In the genomic region with DNA sequence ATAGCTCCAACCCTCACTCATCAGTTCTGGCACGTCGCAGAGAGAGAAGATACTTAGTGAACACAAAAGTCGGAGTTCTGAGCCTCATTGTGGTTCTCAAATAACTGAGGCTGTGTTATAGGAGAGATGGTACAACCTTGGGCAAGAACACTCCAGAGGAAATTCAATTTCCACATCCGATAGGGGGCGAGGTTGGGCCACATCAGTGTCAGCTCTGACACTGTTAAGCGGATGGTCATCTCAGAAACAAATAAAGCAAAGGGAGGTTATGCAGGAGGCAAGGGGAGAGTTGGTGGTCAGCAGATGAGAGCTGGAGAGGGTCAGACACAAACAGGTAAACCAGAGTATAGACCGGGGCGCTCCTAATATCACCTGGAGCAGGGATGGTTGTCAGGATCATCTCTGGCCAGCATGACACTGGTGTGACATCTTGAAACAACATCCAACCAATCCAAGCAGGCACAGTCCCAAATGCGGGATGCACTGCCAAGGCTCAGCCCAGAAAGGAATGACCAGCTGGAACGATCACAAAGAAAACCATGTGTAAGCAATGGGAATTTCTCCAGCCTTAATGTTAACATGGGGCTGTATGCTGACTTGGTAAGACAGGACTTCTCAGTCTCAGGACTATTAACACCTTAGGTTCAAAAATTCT, we compare ENCODE assay signal across 8 cellular contexts.
DNase-seq lines count a peak whose midpoint lies in the region; ATAC-seq, FAIRE-seq and TF ChIP-seq lines count a peak whose summit lies in the region.

No MANE protein-coding gene starts in this region.

- CTCF ChIA-PET in SK-N-SH (lab: Yijun Ruan, JAX) = interaction anchor here (1.1 to 2.6 kb wide), 2 partner anchors 247 to 560 kb away, joined by 3 to 11 read pairs; no protein-coding TSS in a partner anchor
- CTCF ChIA-PET in activated naive CD4-positive, alpha-beta T cell treated with anti-CD3 and anti-CD28 coated beads, Interleukin-2, amount 10 ng/mL, durations not matched to agents 7 days and 5 days (lab: Charles Lee) = interaction anchor here (1.2 kb wide), 1 partner anchor 243 kb away, joined by 4 read pairs; no protein-coding TSS in a partner anchor

- H3K9ac ChIP-seq in SK-N-SH = no peak overlapping the region

- POLR2A ChIA-PET in SK-N-SH (lab: Yijun Ruan, JAX) = no interaction called here

- H3K36me3 ChIP-seq in SK-N-SH (replicated peaks in 1 of 2; ENCODE audit: control insufficient read depth in 1 of 2, insufficient read depth in 2 of 2, low read length in 1 of 2) = no peaks in the 10 kb centered on the region
- H3K36me3 ChIP-seq in heart right ventricle = no peaks in the 10 kb centered on the region
- H3K36me3 ChIP-seq in aorta (ENCODE audit: control insufficient read depth in 1 of 2, insufficient read depth in 2 of 2, low read length in 1 of 2) = no peaks in the 10 kb centered on the region

- no peaks in the 10 kb centered on the region for H3K9me2 ChIP-seq in SK-N-SH

- H3K9me3 ChIP-seq in SK-N-SH = no peaks in the 10 kb centered on the region
- no peaks in the 10 kb centered on the region for H3K9me3 ChIP-seq in heart right ventricle
- H3K9me3 ChIP-seq in aorta (ENCODE audit: control insufficient read depth, low read length) = no peaks in the 10 kb centered on the region

- H3K27ac ChIP-seq in SK-N-SH (ENCODE audit: low read depth in 2 of 2, low read length in 1 of 2) = no peak overlapping the region
- no peak overlapping the region for H3K27ac ChIP-seq in heart right ventricle
- H3K27ac ChIP-seq in aorta (ENCODE audit: low read depth in 1 of 2, low read length in 2 of 2) = peak overlapping the region in 1 of 2 donors; percentile 5

- H3K4me2 ChIP-seq in SK-N-SH = no peak overlapping the region

- H3K4me3 Mint-ChIP-seq in activated naive CD4-positive, alpha-beta T cell treated with anti-CD3 and anti-CD28 coated beads, Interleukin-2, amount 10 ng/mL, durations not matched to agents 7 days and 5 days = no peak overlapping the region

- TF ChIP-seq CTCF in SK-N-SH (IDR thresholded peaks at IDR 0.05) (peak; percentile 33), heart right ventricle (IDR thresholded peaks at IDR 0.05) (peak in 3 of 9 donors; percentile 22 to 33 (median 26))

- intact Hi-C loops in Right ventricle myocardium inferior (cut with DNase I) (loop anchor here (5.0 kb wide), 1 partner anchor 244 kb away; no protein-coding TSS in a partner anchor), cardiac septum (cut with DNase I) (no loop called here), heart right ventricle (cut with DNase I) (loop anchor here in 3 of 10 donors (2.0 to 10.0 kb wide), 4 partner anchors 109 to 247 kb away; no protein-coding TSS in a partner anchor), aorta (cut with DNase I) (loop anchor here in 1 of 2 donors (10.0 kb wide), 1 partner anchor 247 kb away; no protein-coding TSS in a partner anchor)

- H4K20me1 ChIP-seq in SK-N-SH (ENCODE audit: insufficient read depth) = no peaks in the 10 kb centered on the region

- no peak for TF ChIP-seq EP300 in SK-N-SH (IDR thresholded peaks at IDR 0.05; ENCODE audit: borderline replicate concordance in 1 of 2, low read depth in 1 of 2, low read length in 1 of 2)

- no peak overlapping the region for H2AFZ ChIP-seq in SK-N-SH (ENCODE audit: low read depth)

- WGBS in SK-N-SH (ENCODE audit: low lambda C conversion rate) = 76% methylated on average over 10 of the region's 10 CpGs
- 61 to 66% methylated on average over 10 of the region's 10 CpGs for WGBS in heart right ventricle, 2 donors
- 26 to 27% methylated on average over 10 of the region's 10 CpGs for WGBS in aorta, 2 donors

- no peaks in the 10 kb centered on the region for H3K9me3 Mint-ChIP-seq in activated naive CD4-positive, alpha-beta T cell treated with anti-CD3 and anti-CD28 coated beads, Interleukin-2, amount 10 ng/mL, durations not matched to agents 7 days and 5 days

- no peaks in the 10 kb centered on the region for H3K79me2 ChIP-seq in SK-N-SH (ENCODE audit: insufficient read depth)

- peak; percentile 35 for TF ChIP-seq RAD21 in SK-N-SH (IDR thresholded peaks at IDR 0.05; ENCODE audit: low read length)

- no peak for FAIRE-seq in RCC 7860 (lab: Jason Lieb, UNC)

- no peak overlapping the region; a peak in 1 of 4 replicates for H3K4me3 ChIP-seq in SK-N-SH (ENCODE audit: low read depth in 2 of 2, low read length in 1 of 2)
- no peak overlapping the region for H3K4me3 ChIP-seq in heart right ventricle
- no peak overlapping the region for H3K4me3 ChIP-seq in aorta (ENCODE audit: low read length in 2 of 2)

- H3K27me3 Mint-ChIP-seq in activated naive CD4-positive, alpha-beta T cell treated with anti-CD3 and anti-CD28 coated beads, Interleukin-2, amount 10 ng/mL, durations not matched to agents 7 days and 5 days = peaks cover 12% of the 10 kb centered on the region

- no peaks in the 10 kb centered on the region for H3K36me3 Mint-ChIP-seq in activated naive CD4-positive, alpha-beta T cell treated with anti-CD3 and anti-CD28 coated beads, Interleukin-2, amount 10 ng/mL, durations not matched to agents 7 days and 5 days

- DNase-seq in Right ventricle myocardium inferior (ENCODE audit: missing footprints) = no peak
- no peak for DNase-seq in cardiac septum (ENCODE audit: low spot score)
- DNase-seq in SK-N-SH = no peak
- DNase-seq in heart right ventricle = no peak
- peak; percentile 59 to 76 for DNase-seq in aorta
- DNase-seq in RCC 7860 (ENCODE audit: low spot score) = no peak
- no peak for DNase-seq in activated naive CD4-positive, alpha-beta T cell treated with anti-CD3 and anti-CD28 coated beads, Interleukin-2, amount 10 ng/mL, durations not matched to agents 7 days and 5 days

- H3K27ac Mint-ChIP-seq in activated naive CD4-positive, alpha-beta T cell treated with anti-CD3 and anti-CD28 coated beads, Interleukin-2, amount 10 ng/mL, durations not matched to agents 7 days and 5 days = no peak overlapping the region

- H3K4me1 Mint-ChIP-seq in activated naive CD4-positive, alpha-beta T cell treated with anti-CD3 and anti-CD28 coated beads, Interleukin-2, amount 10 ng/mL, durations not matched to agents 7 days and 5 days = peaks cover 3% of the 10 kb centered on the region

- H3K27me3 ChIP-seq in SK-N-SH (ENCODE audit: insufficient read depth) = no peaks in the 10 kb centered on the region
- H3K27me3 ChIP-seq in heart right ventricle = peaks cover 0 to 8% (median 0%) of the 10 kb centered on the region in 7 donors
- H3K27me3 ChIP-seq in aorta (ENCODE audit: control insufficient read depth in 1 of 2, insufficient read depth in 2 of 2, low read length in 1 of 2) = no peaks in the 10 kb centered on the region

- H3F3A ChIP-seq in SK-N-SH (replicated peaks; ENCODE audit: insufficient read depth) = no peaks in the 10 kb centered on the region

- ATAC-seq in Right ventricle myocardium inferior (peak; percentile 20), heart right ventricle (peak in 5 of 8 donors; percentile 9 to 48 (median 23)), aorta (ENCODE audit: low FRiP score) (peak; percentile 61), GM18517 (IDR thresholded peaks at IDR 0.05; ENCODE audit: unreplicated experiment) (no peak)

- H3K4me1 ChIP-seq in SK-N-SH (ENCODE audit: control insufficient read depth in 1 of 2, insufficient read depth in 2 of 2, low read depth in 1 of 2, low read length in 1 of 2) (peaks cover 0 to 3% of the 10 kb centered on the region in 2 experiments; a peak in 2 of 4 replicates), heart right ventricle (peaks cover 0 to 26% (median 11%) of the 10 kb centered on the region in 9 donors), aorta (ENCODE audit: control insufficient read depth in 1 of 2, insufficient read depth in 2 of 2, low read length in 2 of 2) (peaks cover 2 to 12% of the 10 kb centered on the region in 2 donors)

TF ChIP-seq in SK-N-SH, 30 proteins besides CTCF, POLR2A, EP300 and RAD21 (continues in another document):
- TF ChIP-seq, protein P1, sequence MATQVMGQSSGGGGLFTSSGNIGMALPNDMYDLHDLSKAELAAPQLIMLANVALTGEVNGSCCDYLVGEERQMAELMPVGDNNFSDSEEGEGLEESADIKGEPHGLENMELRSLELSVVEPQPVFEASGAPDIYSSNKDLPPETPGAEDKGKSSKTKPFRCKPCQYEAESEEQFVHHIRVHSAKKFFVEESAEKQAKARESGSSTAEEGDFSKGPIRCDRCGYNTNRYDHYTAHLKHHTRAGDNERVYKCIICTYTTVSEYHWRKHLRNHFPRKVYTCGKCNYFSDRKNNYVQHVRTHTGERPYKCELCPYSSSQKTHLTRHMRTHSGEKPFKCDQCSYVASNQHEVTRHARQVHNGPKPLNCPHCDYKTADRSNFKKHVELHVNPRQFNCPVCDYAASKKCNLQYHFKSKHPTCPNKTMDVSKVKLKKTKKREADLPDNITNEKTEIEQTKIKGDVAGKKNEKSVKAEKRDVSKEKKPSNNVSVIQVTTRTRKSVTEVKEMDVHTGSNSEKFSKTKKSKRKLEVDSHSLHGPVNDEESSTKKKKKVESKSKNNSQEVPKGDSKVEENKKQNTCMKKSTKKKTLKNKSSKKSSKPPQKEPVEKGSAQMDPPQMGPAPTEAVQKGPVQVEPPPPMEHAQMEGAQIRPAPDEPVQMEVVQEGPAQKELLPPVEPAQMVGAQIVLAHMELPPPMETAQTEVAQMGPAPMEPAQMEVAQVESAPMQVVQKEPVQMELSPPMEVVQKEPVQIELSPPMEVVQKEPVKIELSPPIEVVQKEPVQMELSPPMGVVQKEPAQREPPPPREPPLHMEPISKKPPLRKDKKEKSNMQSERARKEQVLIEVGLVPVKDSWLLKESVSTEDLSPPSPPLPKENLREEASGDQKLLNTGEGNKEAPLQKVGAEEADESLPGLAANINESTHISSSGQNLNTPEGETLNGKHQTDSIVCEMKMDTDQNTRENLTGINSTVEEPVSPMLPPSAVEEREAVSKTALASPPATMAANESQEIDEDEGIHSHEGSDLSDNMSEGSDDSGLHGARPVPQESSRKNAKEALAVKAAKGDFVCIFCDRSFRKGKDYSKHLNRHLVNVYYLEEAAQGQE (IDR thresholded peaks at IDR 0.05; ENCODE audit: low read depth, low read length) = no peak
- no peak for TF ChIP-seq FOXM1 (IDR thresholded peaks at IDR 0.05; ENCODE audit: low read depth)
- TF ChIP-seq, protein P2, sequence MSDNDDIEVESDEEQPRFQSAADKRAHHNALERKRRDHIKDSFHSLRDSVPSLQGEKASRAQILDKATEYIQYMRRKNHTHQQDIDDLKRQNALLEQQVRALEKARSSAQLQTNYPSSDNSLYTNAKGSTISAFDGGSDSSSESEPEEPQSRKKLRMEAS (IDR thresholded peaks at IDR 0.05; ENCODE audit: low read depth) = no peak

Comparison
In these comparisons a context has a peak if more than half of its experiments do, and no peak if none do; other contexts are left out.
1. DNase-seq: peak in aorta (2 of 2); none in Right ventricle myocardium inferior (single experiment), cardiac septum (single experiment), SK-N-SH (single experiment), heart right ventricle (0 of 2), RCC 7860 (single experiment) and activated naive CD4-positive, alpha-beta T cell treated with anti-CD3 and anti-CD28 coated beads, Interleukin-2, amount 10 ng/mL, durations not matched to agents 7 days and 5 days (single experiment).